In the genomic region with DNA sequence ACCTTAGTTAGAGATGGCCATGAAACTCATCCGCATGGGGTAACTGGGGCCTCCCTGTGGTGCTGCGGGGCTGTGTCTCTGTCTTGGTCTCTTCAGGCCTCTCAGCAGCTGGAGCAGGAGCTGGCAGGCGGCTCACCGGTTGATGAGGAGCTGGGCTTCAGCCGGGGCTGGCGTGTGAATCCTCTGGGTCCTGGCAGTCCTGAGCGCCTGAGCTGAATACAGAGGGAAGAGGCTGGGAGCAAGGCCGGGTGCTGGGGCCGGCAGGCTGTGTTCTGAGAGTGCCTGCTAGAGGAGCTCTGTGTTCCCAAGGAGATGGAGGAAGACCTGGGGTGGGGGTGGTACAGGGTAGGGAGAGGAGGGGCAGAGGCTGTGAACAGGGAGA, we compare ENCODE assay signal across 2 cellular contexts. TPM values are rescaled to one million over a fixed set of nuclear protein-coding genes. Genes with fewer than 3 reads are reported as not detected.
"Had no signal": no experiment of that assay in that cellular context is flagged by ENCODE, and none has a peak within 500 bp of the region (broad histone marks: within the 10 kb centered on the region; RNA-seq: fewer than 3 reads in every experiment).

No MANE protein-coding gene starts in this region.

RNA-seq across cellular contexts. Expression of gene BICDL2, which starts 19.0 kb away (rescaled TPM):
- total RNA-seq: osteocyte, tibial nerve had no signal
